ENCODE assay signal across 1 cellular context in genomic region chr9:126804696-126805545, GRCh38.
TF ChIP-seq lines count a peak whose summit lies in the region.

ZBTB43 (plus strand) TSS chr9:126805040; CDS start chr9:126832510, 27,470 bp downstream.

TF ChIP-seq in HepG2, 621 proteins besides CTCF, POLR2A, EP300 and RAD21 (continued from another document and continues in another):
- TF ChIP-seq HNF1B (CRISPR knock-in tag; IDR thresholded peaks at IDR 0.05) (peak; percentile 40; the same call in 1 of the 2 replicates), DR1 (CRISPR knock-in tag; IDR thresholded peaks at IDR 0.05) (peak; percentile 80), ZNF792 (CRISPR knock-in tag; IDR thresholded peaks at IDR 0.05) (peak; percentile 23; the same call in 1 of the 2 replicates), ZMYM3 (CRISPR knock-in tag; IDR thresholded peaks at IDR 0.05) (no peak; the same call in 1 of the 2 replicates), ZNF547 (CRISPR knock-in tag; IDR thresholded peaks at IDR 0.05) (no peak), AKAP8 (CRISPR knock-in tag; IDR thresholded peaks at IDR 0.05) (peak; percentile 14; the same call in 1 of the 2 replicates), TMF1 (CRISPR knock-in tag; IDR thresholded peaks at IDR 0.05; ENCODE audit: low read depth) (peak; percentile 78; the same call in 1 of the 2 replicates), YEATS4 (CRISPR knock-in tag; IDR thresholded peaks at IDR 0.05; ENCODE audit: borderline replicate concordance) (peak; percentile 11), PHF8 (CRISPR knock-in tag; IDR thresholded peaks at IDR 0.05) (peak; percentile 95), ZNF670 (CRISPR knock-in tag; IDR thresholded peaks at IDR 0.05; ENCODE audit: borderline replicate concordance) (no peak), ZNF564 (CRISPR knock-in tag; IDR thresholded peaks at IDR 0.05) (no peak), ZSCAN31 (CRISPR knock-in tag; IDR thresholded peaks at IDR 0.05; ENCODE audit: low read depth) (0 out of 2 replicates have a peak, but pooled peaks have one; percentile 67), IRX3 (CRISPR knock-in tag; IDR thresholded peaks at IDR 0.05; ENCODE audit: borderline replicate concordance, low read depth) (peak; percentile 85; the same call in 1 of the 2 replicates), ATF6 (CRISPR knock-in tag; conservative IDR thresholded peaks at IDR 0.05) (no peak), ELF4 (CRISPR knock-in tag; IDR thresholded peaks at IDR 0.05; ENCODE audit: borderline replicate concordance) (no peak; the same call in 1 of the 2 replicates), SOX13 (IDR thresholded peaks at IDR 0.05) (no peak), SOX13 (CRISPR knock-in tag; conservative IDR thresholded peaks at IDR 0.05 in 1 of 2, IDR thresholded peaks at IDR 0.05 in 1 of 2) (no peak), PTBP1 (IDR thresholded peaks at IDR 0.05; ENCODE audit: low read depth, low read length, poor library complexity, severe bottlenecking) (peak; percentile 31), ZNF34 (CRISPR knock-in tag; IDR thresholded peaks at IDR 0.05; ENCODE audit: borderline replicate concordance) (no peak), ZNF451 (CRISPR knock-in tag; IDR thresholded peaks at IDR 0.05) (0 out of 2 replicates have a peak, but pooled peaks have one; percentile 35), MBNL3 (CRISPR knock-in tag; conservative IDR thresholded peaks at IDR 0.05) (no peak), ZNF879 (CRISPR knock-in tag; IDR thresholded peaks at IDR 0.05) (peak; percentile 68; the same call in 1 of the 2 replicates), ZNF318 (CRISPR knock-in tag; IDR thresholded peaks at IDR 0.05) (no peak), HNRNPH1 (optimal IDR thresholded peaks at IDR 0.05; ENCODE audit: low read depth, low read length) (no peak), ZFP37 (CRISPR knock-in tag; IDR thresholded peaks at IDR 0.05; ENCODE audit: borderline replicate concordance) (no peak), ZNF264 (CRISPR knock-in tag; IDR thresholded peaks at IDR 0.05) (no peak), MEIS2 (CRISPR knock-in tag; IDR thresholded peaks at IDR 0.05) (0 out of 2 replicates have a peak, but pooled peaks have one; percentile 54), TARDBP (CRISPR knock-in tag; IDR thresholded peaks at IDR 0.05) (peak; percentile 96), HMGXB4 (CRISPR knock-in tag; IDR thresholded peaks at IDR 0.05; ENCODE audit: borderline replicate concordance in 1 of 2, low read depth in 1 of 2) (peak; percentile 69 to 84; a peak in 3 of 4 replicates), SMAD3 (CRISPR knock-in tag; IDR thresholded peaks at IDR 0.05) (peak; percentile 64; the same call in 1 of the 2 replicates), MXD4 (CRISPR knock-in tag; IDR thresholded peaks at IDR 0.05) (peak; percentile 74; the same call in 1 of the 2 replicates), ZNF605 (CRISPR knock-in tag; IDR thresholded peaks at IDR 0.05) (peak; percentile 70; the same call in 1 of the 2 replicates), RNF219 (CRISPR knock-in tag; IDR thresholded peaks at IDR 0.05) (0 out of 2 replicates have a peak, but pooled peaks have one; percentile 22), ZNF558 (CRISPR knock-in tag; IDR thresholded peaks at IDR 0.05; ENCODE audit: borderline replicate concordance) (no peak), NFKB2 (CRISPR knock-in tag; IDR thresholded peaks at IDR 0.05; ENCODE audit: borderline replicate concordance) (peak; percentile 58; the same call in 1 of the 2 replicates), ZNF816 (CRISPR knock-in tag; IDR thresholded peaks at IDR 0.05; ENCODE audit: borderline replicate concordance) (no peak), ZFP41 (CRISPR knock-in tag; IDR thresholded peaks at IDR 0.05; ENCODE audit: borderline replicate concordance) (no peak; the same call in 1 of the 2 replicates), STAT5B (CRISPR knock-in tag; IDR thresholded peaks at IDR 0.05) (no peak), HOXA3 (CRISPR knock-in tag; IDR thresholded peaks at IDR 0.05) (peak; percentile 64), ZBTB20 (CRISPR knock-in tag; IDR thresholded peaks at IDR 0.05; ENCODE audit: borderline replicate concordance, low read depth) (no peak), SAP130 (CRISPR knock-in tag; IDR thresholded peaks at IDR 0.05; ENCODE audit: low read depth) (peak; percentile 94), GPBP1L1 (CRISPR knock-in tag; IDR thresholded peaks at IDR 0.05) (no peak), POLR2G (IDR thresholded peaks at IDR 0.05; ENCODE audit: low read depth, low read length) (peak; percentile 92), KDM3A (CRISPR knock-in tag; IDR thresholded peaks at IDR 0.05; ENCODE audit: low read depth) (no peak), U2AF2 (IDR thresholded peaks at IDR 0.05; ENCODE audit: low read depth, low read length) (no peak), ZZZ3 (CRISPR knock-in tag; IDR thresholded peaks at IDR 0.05; ENCODE audit: borderline replicate concordance) (no peak; the same call in 1 of the 2 replicates), NRL (CRISPR knock-in tag; IDR thresholded peaks at IDR 0.05; ENCODE audit: borderline replicate concordance) (peak; percentile 42)
